In the genomic region with DNA sequence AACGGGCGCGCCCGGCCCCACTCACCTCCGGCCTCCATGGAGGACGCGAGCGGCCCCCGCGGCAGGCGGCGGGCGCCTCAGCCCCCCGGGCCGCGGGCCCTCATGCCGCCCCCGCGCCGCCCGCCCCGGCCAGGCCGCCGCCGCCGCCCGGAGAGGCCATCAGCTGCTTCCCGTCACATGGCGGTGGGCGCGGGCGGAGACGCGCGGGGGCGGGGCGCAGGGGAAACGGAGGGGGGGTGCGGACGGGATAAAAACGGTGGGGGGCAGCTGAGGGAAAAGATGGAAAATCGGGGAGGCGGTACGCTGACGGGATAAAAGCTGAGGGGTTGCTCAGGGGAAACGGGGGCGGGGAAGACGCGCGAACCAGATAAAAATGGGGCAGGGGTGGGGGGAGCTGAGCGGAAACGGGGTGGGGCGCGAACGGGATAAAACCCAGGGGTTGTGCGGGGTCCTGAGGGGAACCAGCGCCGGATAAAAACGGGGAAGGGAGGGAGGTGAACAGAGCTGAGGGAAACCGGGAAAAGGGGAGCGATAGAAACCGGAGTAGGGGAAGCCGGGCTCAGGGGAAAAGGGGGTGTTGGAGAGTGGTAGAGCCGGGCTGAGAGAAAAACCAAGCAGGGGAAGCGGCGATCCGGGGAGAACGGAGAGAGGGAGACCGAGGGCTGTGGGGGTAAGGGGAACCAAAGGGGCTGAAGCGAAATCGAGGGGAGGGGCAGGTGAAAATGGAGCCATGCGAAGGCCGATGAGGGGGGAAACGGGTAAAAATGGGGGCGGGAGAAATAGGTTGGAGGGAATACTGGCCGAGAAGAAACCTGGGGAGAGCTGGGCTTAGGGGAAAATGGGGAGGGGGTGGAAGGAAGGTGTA, we compare ENCODE assay signal across 1 cellular context.
TF ChIP-seq lines count a peak whose summit lies in the region.

TSS of gene WSB2 (minus strand) at position 169 of the 865 bp plus-strand sequence. CDS start at position 38, 131 bp downstream.

TF ChIP-seq in K562, 482 proteins besides CTCF, POLR2A, EP300 and RAD21 (continued from another document and continues in another):
- TF ChIP-seq, protein P1, sequence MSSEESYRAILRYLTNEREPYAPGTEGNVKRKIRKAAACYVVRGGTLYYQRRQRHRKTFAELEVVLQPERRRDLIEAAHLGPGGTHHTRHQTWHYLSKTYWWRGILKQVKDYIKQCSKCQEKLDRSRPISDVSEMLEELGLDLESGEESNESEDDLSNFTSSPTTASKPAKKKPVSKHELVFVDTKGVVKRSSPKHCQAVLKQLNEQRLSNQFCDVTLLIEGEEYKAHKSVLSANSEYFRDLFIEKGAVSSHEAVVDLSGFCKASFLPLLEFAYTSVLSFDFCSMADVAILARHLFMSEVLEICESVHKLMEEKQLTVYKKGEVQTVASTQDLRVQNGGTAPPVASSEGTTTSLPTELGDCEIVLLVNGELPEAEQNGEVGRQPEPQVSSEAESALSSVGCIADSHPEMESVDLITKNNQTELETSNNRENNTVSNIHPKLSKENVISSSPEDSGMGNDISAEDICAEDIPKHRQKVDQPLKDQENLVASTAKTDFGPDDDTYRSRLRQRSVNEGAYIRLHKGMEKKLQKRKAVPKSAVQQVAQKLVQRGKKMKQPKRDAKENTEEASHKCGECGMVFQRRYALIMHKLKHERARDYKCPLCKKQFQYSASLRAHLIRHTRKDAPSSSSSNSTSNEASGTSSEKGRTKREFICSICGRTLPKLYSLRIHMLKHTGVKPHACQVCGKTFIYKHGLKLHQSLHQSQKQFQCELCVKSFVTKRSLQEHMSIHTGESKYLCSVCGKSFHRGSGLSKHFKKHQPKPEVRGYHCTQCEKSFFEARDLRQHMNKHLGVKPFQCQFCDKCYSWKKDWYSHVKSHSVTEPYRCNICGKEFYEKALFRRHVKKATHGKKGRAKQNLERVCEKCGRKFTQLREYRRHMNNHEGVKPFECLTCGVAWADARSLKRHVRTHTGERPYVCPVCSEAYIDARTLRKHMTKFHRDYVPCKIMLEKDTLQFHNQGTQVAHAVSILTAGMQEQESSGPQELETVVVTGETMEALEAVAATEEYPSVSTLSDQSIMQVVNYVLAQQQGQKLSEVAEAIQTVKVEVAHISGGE (CRISPR knock-in tag; IDR thresholded peaks at IDR 0.05) = peak in 1 of 3 experiments; percentile 60; a peak in 2 of 6 replicates
- TF ChIP-seq DPF2 (IDR thresholded peaks at IDR 0.05) = peak; percentile 58
- TF ChIP-seq NCOA2 (IDR thresholded peaks at IDR 0.05; ENCODE audit: partially characterized antibody in 2 of 2) = no peak
- no peak for TF ChIP-seq SIX5 (IDR thresholded peaks at IDR 0.05; ENCODE audit: borderline replicate concordance in 1 of 2, insufficient read depth in 1 of 2, low read depth in 1 of 2, low read length in 2 of 2)
- TF ChIP-seq ESRRB (CRISPR knock-in tag; IDR thresholded peaks at IDR 0.05; ENCODE audit: borderline replicate concordance) = no peak
- no peak for TF ChIP-seq IFI16 (CRISPR knock-in tag; IDR thresholded peaks at IDR 0.05)
- TF ChIP-seq, protein P2, sequence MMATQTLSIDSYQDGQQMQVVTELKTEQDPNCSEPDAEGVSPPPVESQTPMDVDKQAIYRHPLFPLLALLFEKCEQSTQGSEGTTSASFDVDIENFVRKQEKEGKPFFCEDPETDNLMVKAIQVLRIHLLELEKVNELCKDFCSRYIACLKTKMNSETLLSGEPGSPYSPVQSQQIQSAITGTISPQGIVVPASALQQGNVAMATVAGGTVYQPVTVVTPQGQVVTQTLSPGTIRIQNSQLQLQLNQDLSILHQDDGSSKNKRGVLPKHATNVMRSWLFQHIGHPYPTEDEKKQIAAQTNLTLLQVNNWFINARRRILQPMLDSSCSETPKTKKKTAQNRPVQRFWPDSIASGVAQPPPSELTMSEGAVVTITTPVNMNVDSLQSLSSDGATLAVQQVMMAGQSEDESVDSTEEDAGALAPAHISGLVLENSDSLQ (IDR thresholded peaks at IDR 0.05) = no peak
- no peak for TF ChIP-seq PHB (CRISPR knock-in tag; IDR thresholded peaks at IDR 0.05)
- TF ChIP-seq PHF20 (IDR thresholded peaks at IDR 0.05; ENCODE audit: partially characterized antibody) = no peak
- TF ChIP-seq BMI1 (IDR thresholded peaks at IDR 0.05; ENCODE audit: low read length) = no peak
- TF ChIP-seq, protein P3, sequence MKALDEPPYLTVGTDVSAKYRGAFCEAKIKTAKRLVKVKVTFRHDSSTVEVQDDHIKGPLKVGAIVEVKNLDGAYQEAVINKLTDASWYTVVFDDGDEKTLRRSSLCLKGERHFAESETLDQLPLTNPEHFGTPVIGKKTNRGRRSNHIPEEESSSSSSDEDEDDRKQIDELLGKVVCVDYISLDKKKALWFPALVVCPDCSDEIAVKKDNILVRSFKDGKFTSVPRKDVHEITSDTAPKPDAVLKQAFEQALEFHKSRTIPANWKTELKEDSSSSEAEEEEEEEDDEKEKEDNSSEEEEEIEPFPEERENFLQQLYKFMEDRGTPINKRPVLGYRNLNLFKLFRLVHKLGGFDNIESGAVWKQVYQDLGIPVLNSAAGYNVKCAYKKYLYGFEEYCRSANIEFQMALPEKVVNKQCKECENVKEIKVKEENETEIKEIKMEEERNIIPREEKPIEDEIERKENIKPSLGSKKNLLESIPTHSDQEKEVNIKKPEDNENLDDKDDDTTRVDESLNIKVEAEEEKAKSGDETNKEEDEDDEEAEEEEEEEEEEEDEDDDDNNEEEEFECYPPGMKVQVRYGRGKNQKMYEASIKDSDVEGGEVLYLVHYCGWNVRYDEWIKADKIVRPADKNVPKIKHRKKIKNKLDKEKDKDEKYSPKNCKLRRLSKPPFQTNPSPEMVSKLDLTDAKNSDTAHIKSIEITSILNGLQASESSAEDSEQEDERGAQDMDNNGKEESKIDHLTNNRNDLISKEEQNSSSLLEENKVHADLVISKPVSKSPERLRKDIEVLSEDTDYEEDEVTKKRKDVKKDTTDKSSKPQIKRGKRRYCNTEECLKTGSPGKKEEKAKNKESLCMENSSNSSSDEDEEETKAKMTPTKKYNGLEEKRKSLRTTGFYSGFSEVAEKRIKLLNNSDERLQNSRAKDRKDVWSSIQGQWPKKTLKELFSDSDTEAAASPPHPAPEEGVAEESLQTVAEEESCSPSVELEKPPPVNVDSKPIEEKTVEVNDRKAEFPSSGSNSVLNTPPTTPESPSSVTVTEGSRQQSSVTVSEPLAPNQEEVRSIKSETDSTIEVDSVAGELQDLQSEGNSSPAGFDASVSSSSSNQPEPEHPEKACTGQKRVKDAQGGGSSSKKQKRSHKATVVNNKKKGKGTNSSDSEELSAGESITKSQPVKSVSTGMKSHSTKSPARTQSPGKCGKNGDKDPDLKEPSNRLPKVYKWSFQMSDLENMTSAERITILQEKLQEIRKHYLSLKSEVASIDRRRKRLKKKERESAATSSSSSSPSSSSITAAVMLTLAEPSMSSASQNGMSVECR (CRISPR knock-in tag; IDR thresholded peaks at IDR 0.05) = peak; percentile 14; the same call in 1 of the 2 replicates
- TF ChIP-seq HES1 (IDR thresholded peaks at IDR 0.05; ENCODE audit: low read depth) = no peak
- TF ChIP-seq PHF21A (IDR thresholded peaks at IDR 0.05; ENCODE audit: borderline replicate concordance, low read depth) = no peak
- peak; percentile 25; the same call in 1 of the 2 replicates for TF ChIP-seq ETV1 (tag; conservative IDR thresholded peaks at IDR 0.05; ENCODE audit: low read depth)
- TF ChIP-seq VEZF1 (CRISPR knock-in tag; IDR thresholded peaks at IDR 0.05) = peak; percentile 97
- 0 out of 4 replicates have a peak, but pooled peaks of 1 of the 2 experiments have one; percentile 39 for TF ChIP-seq SIN3A (IDR thresholded peaks at IDR 0.05; ENCODE audit: borderline replicate concordance in 2 of 2, control insufficient read depth in 1 of 2, low read depth in 2 of 2, low read length in 2 of 2)
- no peak for TF ChIP-seq MECOM (CRISPR knock-in tag; IDR thresholded peaks at IDR 0.05)
- TF ChIP-seq EP400 (IDR thresholded peaks at IDR 0.05) = peak; percentile 17; the same call in 1 of the 2 replicates
- no peak for TF ChIP-seq ESRRA (IDR thresholded peaks at IDR 0.05; ENCODE audit: borderline replicate concordance, low read depth)
- no peak for TF ChIP-seq KAT7 (CRISPR knock-in tag; IDR thresholded peaks at IDR 0.05; ENCODE audit: borderline replicate concordance)
- no peak for TF ChIP-seq ZBTB34 (CRISPR knock-in tag; IDR thresholded peaks at IDR 0.05)
- TF ChIP-seq MYC (IDR thresholded peaks at IDR 0.05; ENCODE audit: low read depth, low read length) = 0 out of 2 replicates have a peak, but pooled peaks have one; percentile 34
- TF ChIP-seq MYC (CRISPR knock-in tag; IDR thresholded peaks at IDR 0.05; ENCODE audit: borderline replicate concordance, low read depth) = no peak
- TF ChIP-seq SMARCE1 (IDR thresholded peaks at IDR 0.05) = peak; percentile 62; the same call in 1 of the 2 replicates
- no peak for TF ChIP-seq MIER1 (IDR thresholded peaks at IDR 0.05; ENCODE audit: low read depth)
- TF ChIP-seq E4F1 (CRISPR knock-in tag; IDR thresholded peaks at IDR 0.05; ENCODE audit: borderline replicate concordance) = no peak
- TF ChIP-seq ELF4 (CRISPR knock-in tag; IDR thresholded peaks at IDR 0.05) = peak; percentile 81; the same call in 1 of the 2 replicates
- TF ChIP-seq GABPB2 (CRISPR knock-in tag; conservative IDR thresholded peaks at IDR 0.05) = no peak
- peak; percentile 8 for TF ChIP-seq RBBP5 (IDR thresholded peaks at IDR 0.05; ENCODE audit: borderline replicate concordance, insufficient read depth, low read length, poor library complexity, severe bottlenecking)
- no peak for TF ChIP-seq ZNF408 (CRISPR knock-in tag; IDR thresholded peaks at IDR 0.05; ENCODE audit: low read depth)
- TF ChIP-seq C11orf30 (IDR thresholded peaks at IDR 0.05; ENCODE audit: low read depth) = no peak
- TF ChIP-seq PTBP1 (IDR thresholded peaks at IDR 0.05; ENCODE audit: low read depth, low read length) = no peak
- TF ChIP-seq PBX2 (CRISPR knock-in tag; IDR thresholded peaks at IDR 0.05; ENCODE audit: low read depth) = no peak
- TF ChIP-seq PBX2 (tag; conservative IDR thresholded peaks at IDR 0.05; ENCODE audit: low read depth) = no peak
